Comparison of ENCODE assay signal across 14 cellular contexts in the genomic region with DNA sequence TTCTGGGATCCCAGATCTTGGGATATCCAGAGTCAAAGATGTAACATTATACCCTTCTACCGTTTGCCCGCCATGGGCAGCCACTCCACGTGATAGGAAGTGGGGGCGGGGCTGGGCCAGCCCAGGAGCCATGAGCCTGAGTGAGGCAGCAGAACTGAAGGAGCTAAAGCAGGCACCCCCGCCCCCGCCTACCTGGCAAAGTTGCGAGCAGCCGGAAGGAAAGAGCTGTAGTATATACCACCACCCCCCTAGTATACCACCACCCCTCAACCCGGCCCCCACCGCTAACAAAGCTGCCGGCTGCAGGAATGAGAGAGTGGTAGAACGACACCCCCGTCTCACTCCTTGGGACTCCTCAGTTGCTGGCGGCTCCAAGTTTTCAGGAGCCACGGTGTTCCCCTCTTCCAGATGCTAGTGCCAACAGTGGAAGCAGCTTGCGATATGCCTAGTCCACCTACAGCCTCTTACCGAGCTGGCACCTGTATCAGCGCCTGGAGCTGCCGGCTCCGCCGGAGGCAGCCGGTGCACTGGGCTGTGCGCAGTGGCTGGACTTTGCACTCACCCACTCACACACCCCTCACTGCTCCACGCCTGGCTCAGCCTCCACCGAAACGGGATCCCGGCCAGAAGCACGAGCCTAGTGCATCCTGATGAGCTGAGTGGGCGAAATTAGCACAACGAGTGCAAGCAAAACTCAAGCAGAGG.
"Had no signal": no experiment of that assay in that cellular context is flagged by ENCODE, and none has a peak within 500 bp of the region (broad histone marks: within the 10 kb centered on the region; RNA-seq: fewer than 3 reads in every experiment).

No MANE protein-coding gene starts in this region.

- DNase-seq: esophagus squamous epithelium; foreskin fibroblast; head of caudate nucleus; kidney glomerular epithelial cell; mesendoderm; naive B cell; stimulated activated CD4-positive, alpha-beta T cell treated with anti-CD3 and anti-CD28 coated beads, Interleukin-2, amount 100 ng/mL, for 48 hours; stimulated activated CD8-positive, alpha-beta memory T cell treated with anti-CD3 and anti-CD28 coated beads, Interleukin-4, amount 100 ng/mL, for 48 hours; stimulated activated naive CD8-positive, alpha-beta T cell treated with anti-CD3 and anti-CD28 coated beads, Interleukin-15, Interleukin-2, amounts not matched to agents 100 U/mL and 50 U/mL, for 24 hours had no signal

- H3K36me3 ChIP-seq: esophagus squamous epithelium, right atrium auricular region, tibial nerve had no signal

- H3K27me3 ChIP-seq: esophagus squamous epithelium, hepatocyte, right atrium auricular region, tibial nerve had no signal

- H3K4me1 ChIP-seq: right atrium auricular region, tibial nerve had no signal

- H3K4me3 ChIP-seq: esophagus squamous epithelium, hepatocyte, right atrium auricular region, smooth muscle cell, tibial nerve had no signal

- H3K9me3 ChIP-seq: esophagus squamous epithelium, right atrium auricular region, tibial nerve had no signal

- ATAC-seq: stimulated activated effector memory CD8-positive, alpha-beta T cell treated with anti-CD3 and anti-CD28 coated beads, Interleukin-12 subunit alpha, Interleukin-12 subunit beta, amount 100 ng/mL, for 72 hours; stimulated activated naive CD8-positive, alpha-beta T cell treated with anti-CD3 and anti-CD28 coated beads, Interleukin-15, Interleukin-2, amounts not matched to agents 100 U/mL and 50 U/mL, for 24 hours had no signal

- H3K27ac ChIP-seq: esophagus squamous epithelium, hepatocyte, right atrium auricular region, tibial nerve had no signal
